Comparison of ENCODE assay signal across 13 cellular contexts in the genomic region with DNA sequence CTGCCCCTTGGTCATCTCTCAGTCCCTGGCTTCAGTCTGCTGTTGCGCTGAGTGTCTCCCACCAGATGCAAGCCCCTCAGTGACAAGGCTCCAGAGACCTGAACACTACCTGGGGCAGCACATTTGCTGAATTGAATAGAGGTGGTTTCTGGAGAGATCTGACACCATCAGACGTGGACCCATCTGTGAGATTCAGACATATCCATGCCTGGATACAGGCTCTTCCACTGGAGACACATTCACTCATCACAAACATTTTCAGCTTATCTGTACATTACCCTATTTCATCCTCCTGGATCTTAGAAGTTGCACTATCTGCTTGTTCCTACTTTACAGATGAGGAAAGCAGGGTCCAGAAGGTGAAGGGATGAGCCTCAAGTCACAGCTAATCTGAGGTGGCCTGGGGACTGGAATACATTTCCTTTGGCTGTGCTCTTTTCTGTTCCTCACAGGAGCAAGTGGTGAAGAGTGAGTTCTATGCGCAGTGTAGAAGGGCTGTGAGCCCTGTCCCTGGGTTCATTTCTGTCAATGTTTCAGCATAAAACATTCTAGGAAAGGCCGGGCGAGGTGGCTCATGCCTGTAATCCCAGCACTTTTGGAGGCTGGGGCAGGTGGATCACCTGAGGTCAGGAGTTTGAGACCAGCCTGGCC. TPM values are rescaled to one million over a fixed set of nuclear protein-coding genes. Genes with fewer than 3 reads are reported as not detected.
DNase-seq lines count a peak whose midpoint lies in the region; ATAC-seq and TF ChIP-seq lines count a peak whose summit lies in the region.
"Had no signal": no experiment of that assay in that cellular context is flagged by ENCODE, and none has a peak within 500 bp of the region (broad histone marks: within the 10 kb centered on the region; RNA-seq: fewer than 3 reads in every experiment).

No MANE protein-coding gene starts in this region.

- H3K4me3 Mint-ChIP-seq in activated T-cell treated with anti-CD3 and anti-CD28 coated beads, Interleukin-2, amount 50 U/mL, for 72 hours, result no peak overlapping the region
- H3K4me3 Mint-ChIP-seq: T-helper 1 cell treated with Interleukin-12 subunit alpha and Interleukin-12 subunit beta and Interleukin-4 antibody, amounts not matched to agents 30 μg/mL and 1 μg/mL, for 36 hours had no signal

- no peak for ATAC-seq in activated T-cell treated with anti-CD3 and anti-CD28 coated beads, Interleukin-2, amount 50 U/mL, for 72 hours (replicated peaks in 1 of 2)
- ATAC-seq in lower lobe of right lung (no peak), HG03196 (IDR thresholded peaks at IDR 0.05; ENCODE audit: unreplicated experiment) (no peak), GM19324 (IDR thresholded peaks at IDR 0.05; ENCODE audit: low FRiP score, unreplicated experiment) (no peak)

- peaks cover 19% of the 10 kb centered on the region for H3K4me1 Mint-ChIP-seq in activated T-cell treated with anti-CD3 and anti-CD28 coated beads, Interleukin-2, amount 50 U/mL, for 72 hours (ENCODE audit: low read depth)

- H3K36me3 Mint-ChIP-seq in activated T-cell treated with anti-CD3 and anti-CD28 coated beads, Interleukin-2, amount 50 U/mL, for 72 hours (ENCODE audit: insufficient read depth in 2 of 2), result peaks cover 0 to 4% of the 10 kb centered on the region in 2 donors

- peaks cover 35 to 57% of the 10 kb centered on the region in 2 donors for H3K4me1 ChIP-seq in adrenal gland (replicated peaks in 1 of 2)
- H3K4me1 ChIP-seq in lower lobe of right lung, result peaks cover 55% of the 10 kb centered on the region
- peaks cover 57% of the 10 kb centered on the region for H3K4me1 ChIP-seq in testis

- H3K36me3 ChIP-seq in adrenal gland (replicated peaks in 1 of 2) (peaks cover 0 to 14% of the 10 kb centered on the region in 2 donors), lower lobe of right lung (peaks cover 34% of the 10 kb centered on the region), testis (ENCODE audit: low read depth, missing control alignments) (no peaks in the 10 kb centered on the region)
- H3K36me3 ChIP-seq: breast epithelium had no signal

- no peaks in the 10 kb centered on the region for H3K9me3 Mint-ChIP-seq in activated T-cell treated with anti-CD3 and anti-CD28 coated beads, Interleukin-2, amount 50 U/mL, for 72 hours
- H3K9me3 Mint-ChIP-seq: T-helper 1 cell treated with Interleukin-12 subunit alpha and Interleukin-12 subunit beta and Interleukin-4 antibody, amounts not matched to agents 30 μg/mL and 1 μg/mL, for 36 hours had no signal

- TF ChIP-seq POLR2A in adrenal gland (IDR thresholded peaks at IDR 0.05) (no peak), testis (IDR thresholded peaks at IDR 0.05) (no peak)

- no peak for TF ChIP-seq CTCF in adrenal gland (IDR thresholded peaks at IDR 0.05)
- TF ChIP-seq CTCF in lower lobe of right lung (IDR thresholded peaks at IDR 0.05), result no peak
- TF ChIP-seq CTCF in testis (IDR thresholded peaks at IDR 0.05), result no peak

- H3K9me3 ChIP-seq in adrenal gland (replicated peaks in 1 of 3), result no peaks in the 10 kb centered on the region
- H3K9me3 ChIP-seq in lower lobe of right lung, result no peaks in the 10 kb centered on the region
- H3K9me3 ChIP-seq in testis, result no peaks in the 10 kb centered on the region
- H3K9me3 ChIP-seq: breast epithelium had no signal

- no peak for DNase-seq in activated T-cell treated with anti-CD3 and anti-CD28 coated beads, Interleukin-2, amount 50 U/mL, for 72 hours
- no peak for DNase-seq in activated T-cell treated with anti-CD3 and anti-CD28 coated beads, Interleukin-2, amount 50 U/mL, for 48 hours
- DNase-seq in adrenal gland (no peak), lower lobe of right lung (no peak), testis (no peak), kidney glomerular epithelial cell (lab: John Stamatoyannopoulos, UW) (no peak)
- DNase-seq: NCI-H2029; occipital lobe; stimulated activated CD4-positive, alpha-beta T cell treated with anti-CD3 and anti-CD28 coated beads, Interleukin-4, amount 100 ng/mL, for 1 hour had no signal

- H3K27ac ChIP-seq in adrenal gland, result peak overlapping the region in 4 of 5 donors; percentile 12 to 90 (median 82)
- H3K27ac ChIP-seq in lower lobe of right lung, result peak overlapping the region; percentile 81
- H3K27ac ChIP-seq in testis, result peak overlapping the region; percentile 51 to 86

- no peaks in the 10 kb centered on the region for H3K27me3 Mint-ChIP-seq in activated T-cell treated with anti-CD3 and anti-CD28 coated beads, Interleukin-2, amount 50 U/mL, for 72 hours (ENCODE audit: low read depth)

- peak overlapping the region; percentile 80 for H3K27ac Mint-ChIP-seq in activated T-cell treated with anti-CD3 and anti-CD28 coated beads, Interleukin-2, amount 50 U/mL, for 72 hours

- no peaks in the 10 kb centered on the region for H3K27me3 ChIP-seq in adrenal gland
- H3K27me3 ChIP-seq in lower lobe of right lung (ENCODE audit: low read depth), result no peaks in the 10 kb centered on the region
- no peaks in the 10 kb centered on the region for H3K27me3 ChIP-seq in testis
- H3K27me3 ChIP-seq: breast epithelium had no signal

- H3K4me3 ChIP-seq in adrenal gland (no peak overlapping the region), lower lobe of right lung (no peak overlapping the region), testis (no peak overlapping the region)
- H3K4me3 ChIP-seq: breast epithelium had no signal

- 89 to 98% (median 94%) methylated on average over 4 to 5 of the region's 5 CpGs for WGBS in adrenal gland, 4 donors
- WGBS in testis, 2 donors, result 90 to 95% methylated on average over 5 of the region's 5 CpGs

- intact Hi-C loops in adrenal gland (cut with DNase I), result loop anchor here (5.0 to 10.0 kb wide), 2 partner anchors 92 to 409 kb away; no protein-coding TSS in a partner anchor
- intact Hi-C loops in lower lobe of right lung (cut with DNase I), result loop anchor here (10.0 kb wide), 1 partner anchor 342 kb away; no protein-coding TSS in a partner anchor
- intact Hi-C loops in testis (cut with DNase I; ENCODE audit: low total_unique reads), result loop anchor here (5.0 kb wide), 1 partner anchor 344 kb away; no protein-coding TSS in a partner anchor

RNA-seq across cellular contexts. Expression of gene ATG16L2, which starts 19.0 kb away (rescaled TPM):
- total RNA-seq in activated T-cell treated with anti-CD3 and anti-CD28 coated beads, Interleukin-2, amount 50 U/mL, for 72 hours, result 10 to 100 TPM; 55.8 to 56.0 TPM
- total RNA-seq in adrenal gland, result 10 to 100 TPM in 7 of 8 donors, 1 to 10 TPM in 1; 9.2 to 70.0 (median 30.6) TPM
- polyA plus RNA-seq in adrenal gland, result 100 to 1,000 TPM in 2 of 3 donors, 1 to 10 TPM in 1; 5.7 to 343 (median 129) TPM
- 104 TPM for total RNA-seq in lower lobe of right lung
- 10 to 100 TPM; 33.8 to 39.5 TPM for total RNA-seq in testis
- 16.2 TPM for polyA plus RNA-seq in testis (ENCODE audit: insufficient read depth, low read depth, low replicate concordance)

RNA-seq across cellular contexts. Expression of gene STARD10, which starts 39.4 kb away (rescaled TPM):
- 10 to 100 TPM; 31.9 to 41.3 TPM for total RNA-seq in activated T-cell treated with anti-CD3 and anti-CD28 coated beads, Interleukin-2, amount 50 U/mL, for 72 hours
- total RNA-seq in adrenal gland (100 to 1,000 TPM; 190 to 425 (median 350) TPM), lower lobe of right lung (126 TPM), testis (100 to 1,000 TPM; 130 to 202 TPM)
- polyA plus RNA-seq in adrenal gland (100 to 1,000 TPM; 261 to 668 (median 513) TPM), testis (ENCODE audit: insufficient read depth, low read depth, low replicate concordance) (379 TPM)
